Comparison of ENCODE assay signal across 35 cellular contexts in genomic region chr4:69991016-69991415, GRCh38. TPM values are rescaled to one million over a fixed set of nuclear protein-coding genes. Genes with fewer than 3 reads are reported as not detected.
"Had no signal": no experiment of that assay in that cellular context is flagged by ENCODE, and none has a peak within 500 bp of the region (broad histone marks: within the 10 kb centered on the region; RNA-seq: fewer than 3 reads in every experiment).

No MANE protein-coding gene starts in this region.

- H3K36me3 ChIP-seq: neural progenitor cell, ovary, spleen, suprapubic skin, tibial artery, transverse colon, upper lobe of right lung had no signal

- H3K4me1 Mint-ChIP-seq: natural killer cell; nephron; neural progenitor cell; stimulated activated memory B cell treated with anti-CD40 and anti-IgM and Interleukin-4, amounts not matched to agents 10 μg/mL and 1 μg/mL and 100 μg/mL, for 72 hours; stimulated activated naive CD8-positive, alpha-beta T cell treated with anti-CD3 and anti-CD28 coated beads, Interleukin-15, amount 100 ng/mL, for 72 hours had no signal

- H3K27ac Mint-ChIP-seq: natural killer cell; nephron; neural progenitor cell; progenitor cell of endocrine pancreas; stimulated activated memory B cell treated with anti-CD40 and anti-IgM and Interleukin-4, amounts not matched to agents 10 μg/mL and 1 μg/mL and 100 μg/mL, for 72 hours; stimulated activated naive CD8-positive, alpha-beta T cell treated with anti-CD3 and anti-CD28 coated beads, Interleukin-15, amount 100 ng/mL, for 72 hours; type B pancreatic cell had no signal

- H3K27me3 ChIP-seq: neural progenitor cell, ovary, spleen, suprapubic skin, testis, tibial artery, transverse colon, upper lobe of right lung, uterus had no signal

- H2AFZ ChIP-seq: neural progenitor cell, parathyroid adenoma had no signal

- H3K4me1 ChIP-seq: neural progenitor cell, parathyroid adenoma, psoas muscle, spleen, suprapubic skin, testis, tibial artery, transverse colon, upper lobe of right lung, uterus had no signal

- DNase-seq: natural killer cell; occipital lobe; ovary; posterior cingulate gyrus; psoas muscle; right cardiac atrium; spleen; stimulated activated CD4-positive, alpha-beta T cell treated with anti-CD3 and anti-CD28 coated beads, Interleukin-12 subunit alpha, Interleukin-12 subunit beta, amount 100 ng/mL, for 4 hours; stimulated activated CD4-positive, alpha-beta T cell treated with anti-CD3 and anti-CD28 coated beads, Interleukin-1b, Interleukin-23, amount 100 ng/mL, for 48 hours; stimulated activated CD4-positive, alpha-beta T cell treated with anti-CD3 and anti-CD28 coated beads, Interleukin-4, amount 100 ng/mL, for 1 hour; stimulated activated CD4-positive, alpha-beta T cell treated with anti-CD3 and anti-CD28 coated beads, Interleukin-4, amount 100 ng/mL, for 4 hours; stimulated activated CD8-positive, alpha-beta memory T cell treated with anti-CD3 and anti-CD28 coated beads, Interleukin-4, amount 100 ng/mL, for 48 hours; stimulated activated naive CD4-positive, alpha-beta T cell; stimulated activated naive CD8-positive, alpha-beta T cell treated with anti-CD3 and anti-CD28 coated beads, Interleukin-15, amount 100 ng/mL, for 72 hours; stimulated activated naive CD8-positive, alpha-beta T cell treated with anti-CD3 and anti-CD28 coated beads, Interleukin-15, Interleukin-2, amounts not matched to agents 100 U/mL and 50 U/mL, for 24 hours; substantia nigra; testis; tibial artery; transverse colon; upper lobe of right lung; uterus had no signal

- H3K4me2 ChIP-seq: neural progenitor cell, smooth muscle cell had no signal

- H3K9me3 Mint-ChIP-seq: nephron, neural progenitor cell, type B pancreatic cell had no signal

- H3K4me3 Mint-ChIP-seq: natural killer cell; nephron; neural progenitor cell; stimulated activated memory B cell treated with anti-CD40 and anti-IgM and Interleukin-4, amounts not matched to agents 10 μg/mL and 1 μg/mL and 100 μg/mL, for 72 hours; stimulated activated naive CD8-positive, alpha-beta T cell treated with anti-CD3 and anti-CD28 coated beads, Interleukin-15, amount 100 ng/mL, for 72 hours; type B pancreatic cell had no signal

- H3K79me2 ChIP-seq: parathyroid adenoma had no signal

- H3K4me3 ChIP-seq: neural progenitor cell, ovary, psoas muscle, skin epidermis, smooth muscle cell, spleen, suprapubic skin, testis, tibial artery, transverse colon, upper lobe of right lung, uterus had no signal

- H3K27ac ChIP-seq: neural progenitor cell, ovary, parathyroid adenoma, psoas muscle, skin epidermis, spleen, suprapubic skin, testis, tibial artery, transverse colon, upper lobe of right lung, uterus had no signal

- H3K9me3 ChIP-seq: ovary, psoas muscle, spleen, suprapubic skin, testis, tibial artery, transverse colon, upper lobe of right lung, uterus had no signal

- H3K27me3 Mint-ChIP-seq: progenitor cell of endocrine pancreas; stimulated activated memory B cell treated with anti-CD40 and anti-IgM and Interleukin-4, amounts not matched to agents 10 μg/mL and 1 μg/mL and 100 μg/mL, for 72 hours; stimulated activated naive CD8-positive, alpha-beta T cell treated with anti-CD3 and anti-CD28 coated beads, Interleukin-15, amount 100 ng/mL, for 72 hours; type B pancreatic cell had no signal

- H3K9ac ChIP-seq: neural progenitor cell, parathyroid adenoma had no signal

- H3K36me3 Mint-ChIP-seq: natural killer cell; neural progenitor cell; stimulated activated memory B cell treated with anti-CD40 and anti-IgM and Interleukin-4, amounts not matched to agents 10 μg/mL and 1 μg/mL and 100 μg/mL, for 72 hours; type B pancreatic cell had no signal

- ATAC-seq: natural killer cell; psoas muscle; right cardiac atrium; sciatic nerve; stimulated activated memory B cell treated with anti-CD40 and anti-IgM and Interleukin-4, amounts not matched to agents 10 μg/mL and 1 μg/mL and 100 μg/mL, for 72 hours; stimulated activated naive CD8-positive, alpha-beta T cell treated with anti-CD3 and anti-CD28 coated beads, Interleukin-15, amount 100 ng/mL, for 72 hours; stimulated activated naive CD8-positive, alpha-beta T cell treated with anti-CD3 and anti-CD28 coated beads, Interleukin-15, Interleukin-2, amounts not matched to agents 100 U/mL and 50 U/mL, for 24 hours; upper lobe of right lung had no signal

RNA-seq across cellular contexts. Expression of gene STATH, which starts 4.8 kb away (rescaled TPM):
- total RNA-seq: natural killer cell, occipital lobe, osteoblast, ovary, progenitor cell of endocrine pancreas, psoas muscle, renal cortical epithelial cell, right cardiac atrium, sciatic nerve, smooth muscle cell, spleen, suprapubic skin, testis, transverse colon, upper lobe of right lung, urinary bladder, uterus had no signal
- polyA plus RNA-seq: neural cell, ovary, right cardiac atrium, smooth muscle cell, spleen, urinary bladder had no signal

RNA-seq across cellular contexts. Expression of gene CSN2, which starts 25.5 kb away (rescaled TPM):
- total RNA-seq: natural killer cell, occipital lobe, osteoblast, ovary, progenitor cell of endocrine pancreas, psoas muscle, renal cortical epithelial cell, right cardiac atrium, sciatic nerve, smooth muscle cell, spleen, suprapubic skin, testis, transverse colon, upper lobe of right lung, urinary bladder, uterus had no signal
- polyA plus RNA-seq: neural cell, ovary, psoas muscle, right cardiac atrium, smooth muscle cell, spleen, urinary bladder had no signal

RNA-seq across cellular contexts. Expression of gene HTN3, which starts 37.2 kb away (rescaled TPM):
- total RNA-seq: natural killer cell, occipital lobe, osteoblast, ovary, progenitor cell of endocrine pancreas, psoas muscle, renal cortical epithelial cell, right cardiac atrium, sciatic nerve, spleen, suprapubic skin, testis, transverse colon, upper lobe of right lung, urinary bladder, uterus had no signal
- polyA plus RNA-seq: neural cell, ovary, psoas muscle, right cardiac atrium, smooth muscle cell, spleen, urinary bladder had no signal

RNA-seq across cellular contexts. Expression of gene HTN1, which starts 59.2 kb away (rescaled TPM):
- total RNA-seq: natural killer cell, occipital lobe, osteoblast, ovary, progenitor cell of endocrine pancreas, psoas muscle, renal cortical epithelial cell, right cardiac atrium, sciatic nerve, spleen, suprapubic skin, testis, transverse colon, upper lobe of right lung, urinary bladder, uterus had no signal
- polyA plus RNA-seq: neural cell, ovary, psoas muscle, right cardiac atrium, smooth muscle cell, spleen, urinary bladder had no signal
